Comparison of ENCODE assay signal across 19 cellular contexts in the genomic region with DNA sequence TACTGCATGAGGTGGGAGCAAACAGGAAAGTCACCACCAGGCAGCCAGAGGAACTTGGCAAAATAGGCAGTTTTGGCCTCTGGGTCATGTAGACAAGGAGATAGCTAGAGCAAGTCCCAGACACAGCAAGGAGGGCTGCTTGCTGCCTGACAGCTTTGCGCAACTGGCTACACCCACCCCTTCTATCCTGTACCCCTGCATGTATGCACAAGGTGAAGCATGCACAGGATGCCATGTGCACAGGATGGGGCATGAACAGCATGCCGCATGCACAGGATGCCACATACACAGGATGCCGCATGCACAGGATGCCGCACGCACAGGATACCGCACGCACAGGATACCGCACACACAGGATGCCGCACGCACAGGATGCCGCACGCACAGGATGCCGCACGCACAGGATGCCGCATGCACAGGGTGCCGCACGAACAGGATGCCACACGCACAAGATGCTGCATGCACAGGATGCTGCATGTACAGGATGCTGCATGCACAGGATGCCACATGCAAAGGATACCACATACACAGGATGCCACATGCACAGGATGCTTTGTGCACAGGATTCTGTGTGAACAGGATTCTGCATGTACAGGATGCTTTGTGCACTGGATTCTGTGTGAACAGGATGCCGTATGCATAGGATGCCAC.
DNase-seq lines count a peak whose midpoint lies in the region; ATAC-seq and TF ChIP-seq lines count a peak whose summit lies in the region.
"Had no signal": no experiment of that assay in that cellular context is flagged by ENCODE, and none has a peak within 500 bp of the region (broad histone marks: within the 10 kb centered on the region; RNA-seq: fewer than 3 reads in every experiment).

No MANE protein-coding gene starts in this region.

- H4K20me1 ChIP-seq in neural progenitor cell (ENCODE audit: low read depth), result no peaks in the 10 kb centered on the region

- no peaks in the 10 kb centered on the region for H3K79me2 ChIP-seq in neural progenitor cell (ENCODE audit: low read depth)

- CTCF ChIA-PET in activated CD8-positive, alpha-beta T cell treated with anti-CD3 and anti-CD28 coated beads, Interleukin-2, amount 10 ng/mL, durations not matched to agents 7 days and 5 days (lab: Charles Lee), result no interaction called here

- peak; percentile 6 to 18 for DNase-seq in stimulated activated CD4-positive, alpha-beta T cell treated with anti-CD3 and anti-CD28 coated beads, Interleukin-2, amount 100 ng/mL, for 24 hours
- DNase-seq in stimulated activated CD4-positive, alpha-beta T cell treated with anti-CD3 and anti-CD28 coated beads, Interleukin-4, amount 100 ng/mL, for 4 hours, result no peak
- peak; percentile 67 for DNase-seq in activated CD8-positive, alpha-beta T cell treated with anti-CD3 and anti-CD28 coated beads, Interleukin-2, amount 10 ng/mL, durations not matched to agents 7 days and 5 days
- DNase-seq in dermis blood vessel endothelial cell (peak; percentile 5), omental fat pad (ENCODE audit: low spot score) (no peak), neural progenitor cell (ENCODE audit: low spot score) (no peak), DMS 273 treated with DMSO at 0.1 percent for 48 hours (lab: John Stamatoyannopoulos, UW) (no peak)
- DNase-seq in stimulated activated naive CD8-positive, alpha-beta T cell treated with anti-CD3 and anti-CD28 coated beads, Interleukin-15, amount 100 ng/mL, for 72 hours, result peak in 1 of 2 donors; percentile 22
- DNase-seq: Calu3, colonic mucosa, foreskin fibroblast, GDM1, NCI-H2029, NCI-H510A treated with DMSO at 0.1 percent for 48 hours, SHP77, sigmoid colon had no signal

- no peak overlapping the region for H3K4me3 Mint-ChIP-seq in activated CD8-positive, alpha-beta T cell treated with anti-CD3 and anti-CD28 coated beads, Interleukin-2, amount 10 ng/mL, durations not matched to agents 7 days and 5 days
- no peak overlapping the region for H3K4me3 Mint-ChIP-seq in stimulated activated naive CD8-positive, alpha-beta T cell treated with anti-CD3 and anti-CD28 coated beads, Interleukin-15, amount 100 ng/mL, for 72 hours
- no peak overlapping the region for H3K4me3 Mint-ChIP-seq in neural progenitor cell
- H3K4me3 Mint-ChIP-seq: T-helper 1 cell treated with Interleukin-12 subunit alpha and Interleukin-12 subunit beta and Interleukin-4 antibody, amounts not matched to agents 30 μg/mL and 1 μg/mL, for 36 hours had no signal

- H3K27ac ChIP-seq in neural progenitor cell, result no peak overlapping the region
- H3K27ac ChIP-seq: colonic mucosa, HL-60, sigmoid colon had no signal

- peaks cover 7% of the 10 kb centered on the region for H3K9me3 Mint-ChIP-seq in activated CD8-positive, alpha-beta T cell treated with anti-CD3 and anti-CD28 coated beads, Interleukin-2, amount 10 ng/mL, durations not matched to agents 7 days and 5 days (ENCODE audit: insufficient read depth)
- H3K9me3 Mint-ChIP-seq in stimulated activated naive CD8-positive, alpha-beta T cell treated with anti-CD3 and anti-CD28 coated beads, Interleukin-15, amount 100 ng/mL, for 72 hours, result no peaks in the 10 kb centered on the region
- peaks cover under 1% of the 10 kb centered on the region for H3K9me3 Mint-ChIP-seq in neural progenitor cell

- no peaks in the 10 kb centered on the region for H3K36me3 ChIP-seq in neural progenitor cell
- H3K36me3 ChIP-seq: colonic mucosa, sigmoid colon had no signal

- POLR2A ChIA-PET in activated CD8-positive, alpha-beta T cell treated with anti-CD3 and anti-CD28 coated beads, Interleukin-2, amount 10 ng/mL, durations not matched to agents 7 days and 5 days (lab: Charles Lee), result interaction anchor here (0.9 kb wide), 1 partner anchor 14 kb away, joined by 3 read pairs; no protein-coding TSS in a partner anchor

- no peaks in the 10 kb centered on the region for H3K9me3 ChIP-seq in neural progenitor cell (ENCODE audit: low read depth)
- H3K9me3 ChIP-seq: colonic mucosa, sigmoid colon had no signal

- H3K4me1 Mint-ChIP-seq in activated CD8-positive, alpha-beta T cell treated with anti-CD3 and anti-CD28 coated beads, Interleukin-2, amount 10 ng/mL, durations not matched to agents 7 days and 5 days (ENCODE audit: low read depth), result peaks cover 12% of the 10 kb centered on the region
- no peaks in the 10 kb centered on the region for H3K4me1 Mint-ChIP-seq in stimulated activated naive CD8-positive, alpha-beta T cell treated with anti-CD3 and anti-CD28 coated beads, Interleukin-15, amount 100 ng/mL, for 72 hours
- H3K4me1 Mint-ChIP-seq in neural progenitor cell, result peaks cover 18% of the 10 kb centered on the region

- no peak for TF ChIP-seq CTCF in omental fat pad (IDR thresholded peaks at IDR 0.05)
- TF ChIP-seq CTCF in neural progenitor cell (IDR thresholded peaks at IDR 0.05), result no peak

- H3K9ac ChIP-seq in neural progenitor cell, result no peak overlapping the region

- no peaks in the 10 kb centered on the region for H3K27me3 ChIP-seq in neural progenitor cell
- H3K27me3 ChIP-seq: colonic mucosa, sigmoid colon had no signal

- no peak overlapping the region for H3K4me2 ChIP-seq in neural progenitor cell

- peaks cover 5% of the 10 kb centered on the region for H3K4me1 ChIP-seq in neural progenitor cell
- H3K4me1 ChIP-seq: colonic mucosa had no signal

- no peaks in the 10 kb centered on the region for H3F3A ChIP-seq in neural progenitor cell (ENCODE audit: low read depth)

- H3K27me3 Mint-ChIP-seq in activated CD8-positive, alpha-beta T cell treated with anti-CD3 and anti-CD28 coated beads, Interleukin-2, amount 10 ng/mL, durations not matched to agents 7 days and 5 days (ENCODE audit: low read depth), result no peaks in the 10 kb centered on the region
- H3K27me3 Mint-ChIP-seq in stimulated activated naive CD8-positive, alpha-beta T cell treated with anti-CD3 and anti-CD28 coated beads, Interleukin-15, amount 100 ng/mL, for 72 hours, result no peaks in the 10 kb centered on the region
- H3K27me3 Mint-ChIP-seq in neural progenitor cell (ENCODE audit: insufficient read depth, low read depth), result peaks cover 3% of the 10 kb centered on the region

- peaks cover 6% of the 10 kb centered on the region for H3K36me3 Mint-ChIP-seq in activated CD8-positive, alpha-beta T cell treated with anti-CD3 and anti-CD28 coated beads, Interleukin-2, amount 10 ng/mL, durations not matched to agents 7 days and 5 days (ENCODE audit: low read depth)
- no peaks in the 10 kb centered on the region for H3K36me3 Mint-ChIP-seq in neural progenitor cell

- no peak overlapping the region for H2AFZ ChIP-seq in neural progenitor cell (replicated peaks)

- H3K4me3 ChIP-seq in neural progenitor cell, result no peak overlapping the region
- H3K4me3 ChIP-seq: colonic mucosa, sigmoid colon had no signal

- H3K27ac Mint-ChIP-seq in activated CD8-positive, alpha-beta T cell treated with anti-CD3 and anti-CD28 coated beads, Interleukin-2, amount 10 ng/mL, durations not matched to agents 7 days and 5 days, result peak overlapping the region; percentile 81
- no peak overlapping the region for H3K27ac Mint-ChIP-seq in stimulated activated naive CD8-positive, alpha-beta T cell treated with anti-CD3 and anti-CD28 coated beads, Interleukin-15, amount 100 ng/mL, for 72 hours
- no peak overlapping the region for H3K27ac Mint-ChIP-seq in neural progenitor cell
- H3K27ac Mint-ChIP-seq: T-helper 1 cell treated with Interleukin-12 subunit alpha and Interleukin-12 subunit beta and Interleukin-4 antibody, amounts not matched to agents 30 μg/mL and 1 μg/mL, for 36 hours had no signal

- no peak for ATAC-seq in activated CD8-positive, alpha-beta T cell treated with anti-CD3 and anti-CD28 coated beads, Interleukin-2, amount 10 ng/mL, durations not matched to agents 7 days and 5 days
- ATAC-seq in stimulated activated naive CD8-positive, alpha-beta T cell treated with anti-CD3 and anti-CD28 coated beads, Interleukin-15, amount 100 ng/mL, for 72 hours, result peak; percentile 67
- ATAC-seq in omental fat pad (ENCODE audit: low FRiP score), result no peak
- ATAC-seq: activated CD4-positive, CD25-positive, alpha-beta regulatory T cell treated with anti-CD3 and anti-CD28 coated beads, Interleukin-2, amount 50 U/mL, for 24 hours had no signal

Comparison
In these comparisons a context has a peak if more than half of its experiments do, and no peak if none do; other contexts are left out.
1. DNase-seq: peak in stimulated activated CD4-positive, alpha-beta T cell treated with anti-CD3 and anti-CD28 coated beads, Interleukin-2, amount 100 ng/mL, for 24 hours (2 of 2), activated CD8-positive, alpha-beta T cell treated with anti-CD3 and anti-CD28 coated beads, Interleukin-2, amount 10 ng/mL, durations not matched to agents 7 days and 5 days (single experiment) and dermis blood vessel endothelial cell (single experiment); none in stimulated activated CD4-positive, alpha-beta T cell treated with anti-CD3 and anti-CD28 coated beads, Interleukin-4, amount 100 ng/mL, for 4 hours (0 of 2), omental fat pad (single experiment), neural progenitor cell (single experiment) and DMS 273 treated with DMSO at 0.1 percent for 48 hours (single experiment).